ENCODE assay signal across 18 cellular contexts in genomic region chr3:175307642-175308041, GRCh38.
DNase-seq lines count a peak whose midpoint lies in the region; ATAC-seq and TF ChIP-seq lines count a peak whose summit lies in the region.
"Had no signal": no experiment of that assay in that cellular context is flagged by ENCODE, and none has a peak within 500 bp of the region (broad histone marks: within the 10 kb centered on the region; RNA-seq: fewer than 3 reads in every experiment).

No MANE protein-coding gene starts in this region.

- H3K79me2 ChIP-seq in OCI-LY1 (ENCODE audit: insufficient read depth, low read length) = no peaks in the 10 kb centered on the region

- DNase-seq in right lobe of liver = no peak
- DNase-seq in GM03348 (ENCODE audit: low spot score) = no peak
- DNase-seq in Peyer's patch = no peak
- no peak for DNase-seq in natural killer cell
- DNase-seq in Ammon's horn (ENCODE audit: low spot score) = no peak
- DNase-seq: activated CD4-positive, alpha-beta T cell treated with anti-CD3 and anti-CD28 coated beads for 1 hour; CD4-positive, CD25-positive, alpha-beta regulatory T cell; endodermal cell; hypothalamus; mesendoderm; NCI-H1694 treated with DMSO at 0.1 percent for 48 hours had no signal

- H3K4me1 ChIP-seq in OCI-LY1 (ENCODE audit: insufficient read depth, low read length, severe bottlenecking) (peaks cover 31% of the 10 kb centered on the region), right lobe of liver (peaks cover 0 to 6% (median 0%) of the 10 kb centered on the region in 4 donors), Peyer's patch (peaks cover 0 to 8% (median 0%) of the 10 kb centered on the region in 4 donors)
- H3K4me1 ChIP-seq: prostate gland had no signal

- peak overlapping the region; percentile 46 for H3K4me2 ChIP-seq in OCI-LY1 (ENCODE audit: low read length)

- no peak for TF ChIP-seq POLR2A in right lobe of liver (IDR thresholded peaks at IDR 0.05)
- TF ChIP-seq POLR2A in Peyer's patch (IDR thresholded peaks at IDR 0.05) = no peak

- no peaks in the 10 kb centered on the region for H3K27me3 Mint-ChIP-seq in natural killer cell (ENCODE audit: low read depth in 2 of 2)
- H3K27me3 Mint-ChIP-seq: activated T-helper 17 cell treated with anti-CD3 and anti-CD28 coated beads, Interleukin-2, amount 50 U/mL, for 72 hours; brain; CD4-positive, CD25-positive, alpha-beta regulatory T cell; IgD-negative memory B cell had no signal

- H3K36me3 ChIP-seq in OCI-LY1 (ENCODE audit: insufficient read depth, low read length) (no peaks in the 10 kb centered on the region), right lobe of liver (no peaks in the 10 kb centered on the region), Peyer's patch (no peaks in the 10 kb centered on the region)
- H3K36me3 ChIP-seq: prostate gland had no signal

- H3K4me1 Mint-ChIP-seq in natural killer cell = no peaks in the 10 kb centered on the region
- H3K4me1 Mint-ChIP-seq: activated T-helper 17 cell treated with anti-CD3 and anti-CD28 coated beads, Interleukin-2, amount 50 U/mL, for 72 hours; CD4-positive, CD25-positive, alpha-beta regulatory T cell; endodermal cell; IgD-negative memory B cell had no signal

- H3K9me2 ChIP-seq in OCI-LY1 (ENCODE audit: low read depth, low read length) = no peaks in the 10 kb centered on the region

- no peaks in the 10 kb centered on the region for H3K9me3 ChIP-seq in OCI-LY1 (ENCODE audit: low read length)
- H3K9me3 ChIP-seq in right lobe of liver = no peaks in the 10 kb centered on the region
- H3K9me3 ChIP-seq in Peyer's patch = no peaks in the 10 kb centered on the region
- H3K9me3 ChIP-seq: prostate gland had no signal

- H3K9me3 Mint-ChIP-seq in natural killer cell = peaks cover 2 to 9% of the 10 kb centered on the region in 2 donors
- H3K9me3 Mint-ChIP-seq: activated T-helper 17 cell treated with anti-CD3 and anti-CD28 coated beads, Interleukin-2, amount 50 U/mL, for 72 hours; endodermal cell had no signal

- no peak overlapping the region for H3K4me3 Mint-ChIP-seq in natural killer cell
- H3K4me3 Mint-ChIP-seq: activated T-helper 17 cell treated with anti-CD3 and anti-CD28 coated beads, Interleukin-2, amount 50 U/mL, for 72 hours; CD4-positive, CD25-positive, alpha-beta regulatory T cell; endodermal cell; IgD-negative memory B cell had no signal

- no peaks in the 10 kb centered on the region for H4K20me1 ChIP-seq in OCI-LY1 (ENCODE audit: insufficient read depth, low read length)

- peak overlapping the region; percentile 26; the same call in 1 of the 2 replicates for H2AFZ ChIP-seq in OCI-LY1 (ENCODE audit: low read length)

- intact Hi-C loops in right lobe of liver (cut with DNase I) = no loop called here
- intact Hi-C loops in natural killer cell (cut with micrococcal nuclease) = no loop called here

- H3K9ac ChIP-seq in OCI-LY1 (ENCODE audit: low read length) = peak overlapping the region; percentile 8

- H3F3A ChIP-seq in OCI-LY1 (ENCODE audit: insufficient read depth, low read length) = no peaks in the 10 kb centered on the region

- no peaks in the 10 kb centered on the region for H3K36me3 Mint-ChIP-seq in natural killer cell
- H3K36me3 Mint-ChIP-seq: brain; CD4-positive, CD25-positive, alpha-beta regulatory T cell; IgD-negative memory B cell had no signal

- H3K27me3 ChIP-seq in OCI-LY1 (ENCODE audit: insufficient read depth, low read length) = no peaks in the 10 kb centered on the region
- no peaks in the 10 kb centered on the region for H3K27me3 ChIP-seq in right lobe of liver
- H3K27me3 ChIP-seq in Peyer's patch = no peaks in the 10 kb centered on the region

- TF ChIP-seq CTCF in OCI-LY1 (IDR thresholded peaks at IDR 0.05; ENCODE audit: low read length) (no peak), right lobe of liver (IDR thresholded peaks at IDR 0.05) (no peak), Peyer's patch (IDR thresholded peaks at IDR 0.05) (no peak), natural killer cell (IDR thresholded peaks at IDR 0.05) (no peak)

- H3K27ac ChIP-seq in OCI-LY1 (ENCODE audit: low read depth, low read length, poor library complexity, severe bottlenecking) (peak overlapping the region; percentile 71), right lobe of liver (peak overlapping the region; percentile 55 to 85 (median 77)), Peyer's patch (no peak overlapping the region)
- H3K27ac ChIP-seq: prostate gland had no signal

- peak; percentile 74 for ATAC-seq in GM18517 (IDR thresholded peaks at IDR 0.05; ENCODE audit: unreplicated experiment)
- ATAC-seq in HG02610 (IDR thresholded peaks at IDR 0.05; ENCODE audit: unreplicated experiment) = peak; percentile 83
- peak; percentile 76 to 97 (median 92) for ATAC-seq in right lobe of liver
- ATAC-seq in natural killer cell = no peak
- ATAC-seq: activated T-helper 17 cell treated with anti-CD3 and anti-CD28 coated beads, Interleukin-2, amount 50 U/mL, for 72 hours had no signal

- H3K4me3 ChIP-seq in OCI-LY1 (ENCODE audit: low read depth, low read length, poor library complexity, severe bottlenecking) (no peak overlapping the region), right lobe of liver (peak overlapping the region in 2 of 3 donors; percentile 40 to 49), Peyer's patch (peak overlapping the region in 1 of 4 donors; percentile 10)
- H3K4me3 ChIP-seq: prostate gland had no signal

- H3K27ac Mint-ChIP-seq in natural killer cell = no peak overlapping the region
- H3K27ac Mint-ChIP-seq: activated T-helper 17 cell treated with anti-CD3 and anti-CD28 coated beads, Interleukin-2, amount 50 U/mL, for 72 hours; CD4-positive, CD25-positive, alpha-beta regulatory T cell; endodermal cell; IgD-negative memory B cell had no signal

Comparison
In these comparisons a context has a peak if more than half of its experiments do, and no peak if none do; other contexts are left out.
1. ATAC-seq: peak in GM18517 (single experiment), HG02610 (single experiment) and right lobe of liver (4 of 4); none in natural killer cell (0 of 3).
2. H3K27ac ChIP-seq: peak in OCI-LY1 (single experiment) and right lobe of liver (3 of 3); none in Peyer's patch (0 of 4).